ENCODE assay signal across 8 cellular contexts in the genomic region with DNA sequence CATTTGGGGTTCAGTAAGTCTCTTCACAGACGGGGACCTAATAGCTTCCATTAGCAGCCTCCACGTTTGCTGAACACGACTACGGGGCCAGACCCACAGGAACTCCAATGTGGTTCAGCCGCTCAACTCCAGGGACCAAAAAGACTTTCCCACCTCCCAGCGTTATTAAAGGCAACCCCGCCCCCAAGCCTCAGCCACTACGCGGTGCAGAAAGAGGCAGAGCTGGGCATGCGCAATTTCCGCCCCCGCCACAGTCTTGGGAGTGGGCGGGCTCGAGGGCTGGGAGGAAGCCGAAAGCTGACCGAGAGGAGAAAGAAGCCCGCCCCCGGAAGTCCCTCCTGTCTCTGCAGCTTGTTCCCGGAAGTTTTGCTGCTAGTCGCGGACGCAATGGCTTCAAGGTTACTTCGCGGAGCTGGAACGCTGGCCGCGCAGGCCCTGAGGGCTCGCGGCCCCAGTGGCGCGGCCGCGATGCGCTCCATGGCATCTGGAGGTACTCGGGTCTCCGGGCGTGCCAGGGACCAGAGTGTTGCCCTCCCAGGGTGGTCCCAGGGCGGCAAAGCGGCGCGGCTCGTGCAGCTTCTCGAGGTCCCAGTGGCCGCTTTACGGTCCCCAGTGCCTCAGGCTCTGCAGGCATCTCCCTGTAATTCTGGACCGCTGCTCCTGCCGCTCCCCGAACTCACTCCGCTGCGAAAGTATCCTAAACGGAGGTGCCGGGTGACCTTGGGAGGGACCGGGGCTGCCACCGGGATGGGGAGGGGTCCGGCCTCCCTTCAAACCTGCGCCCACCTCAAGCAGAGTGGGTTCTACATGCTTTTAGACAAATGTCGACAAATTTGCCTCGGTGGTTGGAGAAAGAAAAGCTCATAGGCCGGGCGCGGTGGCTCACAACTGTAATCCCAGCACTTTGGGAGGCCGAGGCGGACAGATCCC. TPM values are rescaled to one million over a fixed set of nuclear protein-coding genes. Genes with fewer than 3 reads are reported as not detected.
DNase-seq lines count a peak whose midpoint lies in the region; ATAC-seq and TF ChIP-seq lines count a peak whose summit lies in the region.

COX5B (plus strand) TSS at position 363 of the 930 bp plus-strand sequence; CDS start at position 388, 25 bp downstream.

- peak; percentile 91 for ATAC-seq in GM21576 (IDR thresholded peaks at IDR 0.05; ENCODE audit: unreplicated experiment)
- ATAC-seq in PC-3 = peak; percentile 96

- DNase-seq in DMS114 treated with DMSO at 0.1 percent for 48 hours (lab: John Stamatoyannopoulos, UW; ENCODE audit: unreplicated experiment) = peak; percentile 98
- peak; percentile 98 for DNase-seq in PC-3
- peak; percentile 96 for DNase-seq in activated T-cell treated with anti-CD3 and anti-CD28 coated beads for 48 hours (ENCODE audit: low read depth)
- peak; percentile 80 for DNase-seq in epithelial cell of prostate (ENCODE audit: low read depth, low spot score)
- DNase-seq in mucosa of gallbladder (ENCODE audit: low spot score) = peak; percentile 98
- DNase-seq in stimulated activated CD8-positive, alpha-beta memory T cell treated with anti-CD3 and anti-CD28 coated beads, Interleukin-4, amount 100 ng/mL, for 4 hours (ENCODE audit: low read depth in 2 of 2, low spot score in 1 of 2) = peak; percentile 98 to 99

- peak within 1 kb of the TSS; percentile 89 for H3K4me2 ChIP-seq in PC-3 (ENCODE audit: low read length)

- no peaks in the 10 kb centered on the region for H3K27me3 ChIP-seq in PC-3 (ENCODE audit: low read length)

- peak within 1 kb of the TSS; percentile 85 for H2AFZ ChIP-seq in PC-3 (ENCODE audit: low read length)

- intact Hi-C loops in PC-3 (cut with micrococcal nuclease) = loop anchor here (1.0 kb wide), 1 partner anchor 18 kb away; the partner anchor contains the start of gene ACTR1B

- TF ChIP-seq RAD21 in Ishikawa (IDR thresholded peaks at IDR 0.05; ENCODE audit: low read depth) = 0 out of 2 replicates have a peak, but pooled peaks have one; percentile 1

- POLR2A ChIA-PET in PC-3 (lab: Charles Lee; ENCODE audit: unreplicated experiment) = interaction anchor here (0.6 to 1.4 kb wide), 6 partner anchors 17 to 1628 kb away, joined by 3 to 12 read pairs (median 5); no protein-coding TSS in a partner anchor

- no peaks in the 10 kb centered on the region for H3K9me3 ChIP-seq in PC-3 (ENCODE audit: low read length)

- H3K27ac ChIP-seq in PC-3 (ENCODE audit: low read length) = peak within 1 kb of the TSS; percentile 9
- peak within 1 kb of the TSS; percentile 63 for H3K27ac ChIP-seq in epithelial cell of prostate

- no peaks in the 10 kb centered on the region for H3K9me2 ChIP-seq in PC-3 (replicated peaks; ENCODE audit: low read length)

- CTCF ChIA-PET in PC-3 (lab: Charles Lee) = interaction anchor here (0.5 to 1.8 kb wide), 3 partner anchors 16 to 49 kb away, joined by 3 to 16 read pairs (median 3); partner anchors contain the start of gene ACTR1B

- H3K9ac ChIP-seq in PC-3 (ENCODE audit: low read length) = peak within 1 kb of the TSS; percentile 91

- H3K4me1 ChIP-seq in PC-3 (ENCODE audit: insufficient read depth, low read length) = peaks cover 11% of the 10 kb centered on the region

- peaks cover 23% of the 10 kb centered on the region for H3K79me2 ChIP-seq in PC-3 (ENCODE audit: low read length)

- H3K36me3 ChIP-seq in PC-3 (ENCODE audit: low read depth, low read length) = peaks cover 24% of the 10 kb centered on the region

- TF ChIP-seq EP300 in Ishikawa (IDR thresholded peaks at IDR 0.05; ENCODE audit: borderline replicate concordance) = no peak

- peak within 1 kb of the TSS; percentile 83 for H3K4me3 ChIP-seq in PC-3 (ENCODE audit: low read length)

- H4K20me1 ChIP-seq in PC-3 (ENCODE audit: low read length) = no peaks in the 10 kb centered on the region

- no peak for TF ChIP-seq CTCF in PC-3 (conservative IDR thresholded peaks at IDR 0.05; ENCODE audit: low read depth, low read length)

- no peaks in the 10 kb centered on the region for H3F3A ChIP-seq in PC-3 (ENCODE audit: low read length, unreplicated experiment)

- BruUV-seq in PC-3 (replicated peaks; lab: Mats Ljungman, UMichigan) = no TSS peak

TF ChIP-seq in Ishikawa, 13 proteins besides CTCF, POLR2A, EP300 and RAD21:
- TF ChIP-seq EGR1 (IDR thresholded peaks at IDR 0.05) = peak; percentile 98
- peak; percentile 81 for TF ChIP-seq YY1 (IDR thresholded peaks at IDR 0.05; ENCODE audit: low read depth)
- TF ChIP-seq, protein P1, sequence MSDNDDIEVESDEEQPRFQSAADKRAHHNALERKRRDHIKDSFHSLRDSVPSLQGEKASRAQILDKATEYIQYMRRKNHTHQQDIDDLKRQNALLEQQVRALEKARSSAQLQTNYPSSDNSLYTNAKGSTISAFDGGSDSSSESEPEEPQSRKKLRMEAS (IDR thresholded peaks at IDR 0.05) = peak; percentile 45; the same call in 1 of the 2 replicates
- no peak for TF ChIP-seq TEAD4 (IDR thresholded peaks at IDR 0.05)
- TF ChIP-seq, protein P2, sequence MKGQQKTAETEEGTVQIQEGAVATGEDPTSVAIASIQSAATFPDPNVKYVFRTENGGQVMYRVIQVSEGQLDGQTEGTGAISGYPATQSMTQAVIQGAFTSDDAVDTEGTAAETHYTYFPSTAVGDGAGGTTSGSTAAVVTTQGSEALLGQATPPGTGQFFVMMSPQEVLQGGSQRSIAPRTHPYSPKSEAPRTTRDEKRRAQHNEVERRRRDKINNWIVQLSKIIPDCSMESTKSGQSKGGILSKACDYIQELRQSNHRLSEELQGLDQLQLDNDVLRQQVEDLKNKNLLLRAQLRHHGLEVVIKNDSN (IDR thresholded peaks at IDR 0.05) = no peak
- peak; percentile 32; the same call in 1 of the 2 replicates for TF ChIP-seq CREB1 (IDR thresholded peaks at IDR 0.05; ENCODE audit: low read depth)
- peak; percentile 94 for TF ChIP-seq TAF1 (IDR thresholded peaks at IDR 0.05; ENCODE audit: low read depth)
- peak; percentile 38; the same call in 1 of the 2 replicates for TF ChIP-seq TCF12 (IDR thresholded peaks at IDR 0.05; ENCODE audit: low read depth)
- TF ChIP-seq NFIC (IDR thresholded peaks at IDR 0.05) = no peak

RNA-seq across cellular contexts. Expression of gene COX5B, which starts in this region (rescaled TPM):
- 803 and 1,015 TPM in 2 replicates for total RNA-seq in PC-3 (2014; rRNA removed)
- 345 TPM for total RNA-seq in mucosa of gallbladder

Comparison
In these comparisons a context has a peak if more than half of its experiments do, and no peak if none do; other contexts are left out.
1. Peak in every context shown above with its lines: DNase-seq, ATAC-seq, H3K4me3 ChIP-seq and H3K27ac ChIP-seq.